ENCODE assay signal across 17 cellular contexts in genomic region chr20:61900376-61901293, GRCh38.
DNase-seq lines count a peak whose midpoint lies in the region; ATAC-seq and TF ChIP-seq lines count a peak whose summit lies in the region.
"Had no signal": no experiment of that assay in that cellular context is flagged by ENCODE, and none has a peak within 500 bp of the region (broad histone marks: within the 10 kb centered on the region; RNA-seq: fewer than 3 reads in every experiment).

No MANE protein-coding gene starts in this region.

- no peak overlapping the region for H2BK15ac ChIP-seq in H9 (ENCODE audit: low read depth, low read length)

- no peak overlapping the region for H3K18ac ChIP-seq in H9 (ENCODE audit: insufficient read length, low read depth, low read length)

- H3K36me3 Mint-ChIP-seq in H9 (ENCODE audit: insufficient read depth in 1 of 3, low read depth in 3 of 3): no peaks in the 10 kb centered on the region
- H3K36me3 Mint-ChIP-seq: CD14-positive monocyte; CD8-positive, alpha-beta T cell had no signal

- no peak overlapping the region for H3K56ac ChIP-seq in H9 (ENCODE audit: insufficient read length, low read depth, low read length)

- H4K8ac ChIP-seq in H9 (replicated peaks; ENCODE audit: insufficient read length, low read depth, low read length): no peak overlapping the region

- intact Hi-C loops in Right ventricle myocardium superior (cut with DNase I): no loop called here
- intact Hi-C loops in cardiac septum (cut with DNase I): no loop called here
- intact Hi-C loops in ovary (cut with DNase I): no loop called here

- TF ChIP-seq POLR2A in ovary (IDR thresholded peaks at IDR 0.05): no peak

- H3K79me2 ChIP-seq in H9 (ENCODE audit: insufficient read depth, low read length): no peaks in the 10 kb centered on the region

- no peak overlapping the region for H3K14ac ChIP-seq in H9 (ENCODE audit: insufficient read depth, low read length)

- no peaks in the 10 kb centered on the region for H3K4me1 ChIP-seq in H9 (ENCODE audit: insufficient read depth, low read length)
- H3K4me1 ChIP-seq in ovary (ENCODE audit: insufficient read depth): peaks cover 6% of the 10 kb centered on the region
- H3K4me1 ChIP-seq: HAP-1 had no signal

- H3K4ac ChIP-seq in H9 (ENCODE audit: low read depth, low read length): no peak overlapping the region

- H2BK20ac ChIP-seq in H9 (ENCODE audit: low read depth, low read length, poor library complexity, severe bottlenecking): no peak overlapping the region

- H3K27me3 ChIP-seq in H9 (ENCODE audit: insufficient read depth, low read length) (no peaks in the 10 kb centered on the region; the same call in 1 of the 2 replicates), ovary (no peaks in the 10 kb centered on the region)
- H3K27me3 ChIP-seq: BLaER1 had no signal

- no peak overlapping the region for H3K4me3 ChIP-seq in ovary
- H3K4me3 ChIP-seq: BLaER1, HAP-1 had no signal

- H4K91ac ChIP-seq in H9 (ENCODE audit: insufficient read length, low read depth, low read length): no peak overlapping the region

- H3K23ac ChIP-seq in H9 (ENCODE audit: insufficient read length, low read depth, low read length): no peak overlapping the region

- WGBS in H9 (ENCODE audit: extremely low coverage, insufficient read length, low lambda C conversion rate): no CpG with 5 or more reads among the region's 21 CpGs
- WGBS in ovary, 3 donors: 8 to 13% (median 11%) methylated on average over 18 to 21 of the region's 21 CpGs

- no peak overlapping the region for H4K5ac ChIP-seq in H9 (ENCODE audit: insufficient read length, low read depth, low read length)

- no peaks in the 10 kb centered on the region for H3K9me3 Mint-ChIP-seq in H9
- H3K9me3 Mint-ChIP-seq: CD8-positive, alpha-beta T cell had no signal

- H3K4me2 ChIP-seq in H9 (ENCODE audit: insufficient read depth, insufficient read length, low read length): no peak overlapping the region

- H3K4me1 Mint-ChIP-seq in H9: peaks cover 3 to 10% of the 10 kb centered on the region in 2 experiments; a peak in 2 of 4 replicates
- H3K4me1 Mint-ChIP-seq: CD14-positive monocyte had no signal

- H3K36me3 ChIP-seq in ovary: no peaks in the 10 kb centered on the region
- H3K36me3 ChIP-seq: BLaER1, HAP-1 had no signal

- H3K9ac ChIP-seq in H9 (ENCODE audit: extremely low read depth, insufficient read length, low read length): no peak overlapping the region
- H3K9ac ChIP-seq: BLaER1 had no signal

- no peak overlapping the region for H2AK5ac ChIP-seq in H9 (ENCODE audit: insufficient read length, low read length)

- H3K27me3 Mint-ChIP-seq in H9 (ENCODE audit: low read depth): peaks cover 23% of the 10 kb centered on the region

- no peak for TF ChIP-seq CTCF in H9 (conservative IDR thresholded peaks at IDR 0.05)
- no peak for TF ChIP-seq CTCF in ovary (IDR thresholded peaks at IDR 0.05)
- TF ChIP-seq CTCF in GM10248 (IDR thresholded peaks at IDR 0.05; ENCODE audit: control extremely low read depth, extremely low read depth, low read depth, missing control alignments): no peak

- H2BK120ac ChIP-seq in H9 (ENCODE audit: low read depth, low read length, poor library complexity, severe bottlenecking): no peak overlapping the region

- no peak overlapping the region for H2BK12ac ChIP-seq in H9 (ENCODE audit: insufficient read length, low read depth, low read length)

- H3K27ac Mint-ChIP-seq in H9: no peak overlapping the region
- H3K27ac Mint-ChIP-seq: CD14-positive monocyte; CD8-positive, alpha-beta T cell had no signal

- CTCF ChIA-PET in GM10248 (lab: Yijun Ruan, JAX): interaction anchor here (1.1 kb wide), 1 partner anchor 11 kb away, joined by 3 read pairs; no protein-coding TSS in a partner anchor

- H3K9me3 ChIP-seq in H9 (ENCODE audit: control insufficient read depth, low read depth, low read length) (no peaks in the 10 kb centered on the region), ovary (no peaks in the 10 kb centered on the region)
- H3K9me3 ChIP-seq: BLaER1, HAP-1 had no signal

- ATAC-seq in Right ventricle myocardium superior (ENCODE audit: poor library complexity) (no peak), HG02623 (IDR thresholded peaks at IDR 0.05; ENCODE audit: unreplicated experiment) (no peak)
- ATAC-seq: CD8-positive, alpha-beta T cell had no signal

- no peak overlapping the region for H3K4me3 Mint-ChIP-seq in H9
- H3K4me3 Mint-ChIP-seq: CD14-positive monocyte; CD8-positive, alpha-beta T cell had no signal

- DNase-seq in Right ventricle myocardium superior (peak; percentile 18), cardiac septum (ENCODE audit: low spot score) (no peak), H9 (peak; percentile 47), left kidney (ENCODE audit: low read depth, low spot score) (peak; percentile 81), ovary (peak; percentile 78 to 93 (median 84)), DMS153 treated with DMSO at 0.1 percent for 48 hours (lab: John Stamatoyannopoulos, UW; ENCODE audit: unreplicated experiment) (no peak), GM10248 (ENCODE audit: extremely low spot score) (no peak)
- DNase-seq: 8988T; Calu3; CD8-positive, alpha-beta T cell; DMS53; DND-41; EL had no signal

- H3K27ac ChIP-seq in H9 (ENCODE audit: insufficient read length, low read depth, low read length) (no peak overlapping the region), ovary (no peak overlapping the region)
- H3K27ac ChIP-seq: BLaER1 had no signal

- no peak overlapping the region for H2BK5ac ChIP-seq in H9 (ENCODE audit: insufficient read length, low read length)

- no peak overlapping the region for H2AFZ ChIP-seq in H9 (ENCODE audit: low read length)

- no peaks in the 10 kb centered on the region for H4K20me1 ChIP-seq in H9 (ENCODE audit: control insufficient read depth, insufficient read depth, insufficient read length)
- H4K20me1 ChIP-seq: BLaER1 had no signal

- H3K23me2 ChIP-seq in H9 (ENCODE audit: insufficient read length, low read depth, low read length, poor library complexity, severe bottlenecking): no peaks in the 10 kb centered on the region

- H3T11ph ChIP-seq in H9 (ENCODE audit: low read length): no peak overlapping the region

- POLR2A ChIA-PET in GM10248 (lab: Yijun Ruan, JAX): no interaction called here

- H3K79me1 ChIP-seq in H9 (ENCODE audit: insufficient read depth, low read depth, low read length, poor library complexity, severe bottlenecking): no peaks in the 10 kb centered on the region

- no peak for TF ChIP-seq EP300 in ovary (IDR thresholded peaks at IDR 0.05)

Comparison
In these comparisons a context has a peak if more than half of its experiments do, and no peak if none do; other contexts are left out.
1. DNase-seq: peak in Right ventricle myocardium superior (single experiment), H9 (single experiment), left kidney (single experiment) and ovary (5 of 5); none in cardiac septum (single experiment), DMS153 treated with DMSO at 0.1 percent for 48 hours (single experiment) and GM10248 (single experiment).